Comparison of ENCODE assay signal across 7 cellular contexts in genomic region chr15:75204340-75205063, GRCh38. TPM values are rescaled to one million over a fixed set of nuclear protein-coding genes. Genes with fewer than 3 reads are reported as not detected.
A peak's percentile ranks its signal among the peaks of the same experiment; 100 is the strongest.
DNase-seq lines count a peak whose midpoint lies in the region; TF ChIP-seq lines count a peak whose summit lies in the region.

No MANE protein-coding gene starts in this region.

- peaks cover 82% of the 10 kb centered on the region for H3K79me2 ChIP-seq in OCI-LY7 (ENCODE audit: insufficient read depth, low read depth, low read length)

- no peaks in the 10 kb centered on the region for H3K9me2 ChIP-seq in OCI-LY7 (ENCODE audit: insufficient read depth, low read length)

- peak; percentile 93 for DNase-seq in GM13976 (ENCODE audit: low spot score)
- peak in 73 of 76 experiments; percentile 31 to 92 (median 82) for DNase-seq in HUDEP-2 (lab: John Stamatoyannopoulos, UW; ENCODE audit: unreplicated experiment in 76 of 76)
- DNase-seq in OCI-LY7 (ENCODE audit: low spot score): peak; percentile 90
- DNase-seq in activated T-cell treated with anti-CD3 and anti-CD28 coated beads for 24 hours (ENCODE audit: low read depth): peak; percentile 80
- peak; percentile 95 for DNase-seq in epithelial cell of esophagus (ENCODE audit: low read depth)
- DNase-seq in mucosa of gallbladder (ENCODE audit: low spot score): peak; percentile 90
- DNase-seq in stimulated activated CD8-positive, alpha-beta memory T cell treated with anti-CD3 and anti-CD28 coated beads, Interleukin-2, amount 100 ng/mL, for 48 hours (ENCODE audit: low read depth in 2 of 2): peak; percentile 81 to 84

- in situ Hi-C loops in GM13976 (cut with MboI; ENCODE audit: low sequenced_read_pairs, unreplicated experiment): loop anchor here (5.0 to 10.0 kb wide), 2 partner anchors 72 to 110 kb away; no protein-coding TSS in a partner anchor

- H4K20me1 ChIP-seq in OCI-LY7 (ENCODE audit: insufficient read depth, low read length): peaks cover 37% of the 10 kb centered on the region

- POLR2A ChIA-PET in OCI-LY7 (lab: Charles Lee): interaction anchor here (2.0 kb wide), 1 partner anchor 162 kb away, joined by 14 read pairs; no protein-coding TSS in a partner anchor

- peaks cover 59% of the 10 kb centered on the region for H3K36me3 ChIP-seq in OCI-LY7 (ENCODE audit: insufficient read depth, low read length)

- peak; percentile 93 for TF ChIP-seq CTCF in GM13976 (IDR thresholded peaks at IDR 0.05; ENCODE audit: borderline replicate concordance, control extremely low read depth, extremely low read depth, insufficient read depth, missing control alignments)
- TF ChIP-seq CTCF in OCI-LY7 (conservative IDR thresholded peaks at IDR 0.05; ENCODE audit: low read length): peak; percentile 88
- peak; percentile 98 for TF ChIP-seq CTCF in epithelial cell of esophagus (IDR thresholded peaks at IDR 0.05; ENCODE audit: insufficient read depth, low read depth, low read length, missing control alignments)

- intact Hi-C loops in OCI-LY7 (cut with micrococcal nuclease; ENCODE audit: unreplicated experiment): loop anchor here (1.0 to 5.0 kb wide), 4 partner anchors 175 to 422 kb away; partner anchors contain the start of genes CSK, RPP25 and SIN3A

- H3K4me2 ChIP-seq in OCI-LY7 (ENCODE audit: low read length): peak overlapping the region; percentile 95

- BruUV-seq in OCI-LY7 (replicated peaks; lab: Mats Ljungman, UMichigan): no TSS peak

- H3K9me3 ChIP-seq in OCI-LY7 (ENCODE audit: low read length): no peaks in the 10 kb centered on the region

- H3K4me3 ChIP-seq in OCI-LY7 (ENCODE audit: low read depth, low read length, poor library complexity, severe bottlenecking): peak overlapping the region; percentile 88
- peak overlapping the region; percentile 85 for H3K4me3 ChIP-seq in epithelial cell of esophagus (ENCODE audit: low read length)

- peaks cover 40% of the 10 kb centered on the region for H3K4me1 ChIP-seq in OCI-LY7 (ENCODE audit: insufficient read depth, low read length, poor library complexity, severe bottlenecking)

- CTCF ChIA-PET in OCI-LY7 (lab: Charles Lee; ENCODE audit: unreplicated experiment): interaction anchor here (1.2 to 1.3 kb wide), 2 partner anchors 161 to 173 kb away, joined by 3 to 5 read pairs; no protein-coding TSS in a partner anchor

- peak overlapping the region; percentile 76 for H3K27ac ChIP-seq in OCI-LY7 (ENCODE audit: low read depth, low read length, poor library complexity, severe bottlenecking)

- no peak overlapping the region for H2AFZ ChIP-seq in OCI-LY7 (ENCODE audit: low read length)

RNA-seq across cellular contexts. Expression of gene C15orf39, which starts 2.8 kb away (rescaled TPM):
- total RNA-seq in OCI-LY7 (2014; rRNA removed; shearing (Covaris generic)): 19.7 and 26.5 TPM in 2 replicates
- total RNA-seq in OCI-LY7 (2022) (39.6 and 50.2 TPM in 2 replicates), mucosa of gallbladder (27.0 TPM)

RNA-seq across cellular contexts. Expression of gene GOLGA6C, which starts 53.6 kb away (rescaled TPM):
- 0.10 and 0.28 TPM in 2 replicates for total RNA-seq in OCI-LY7 (2014; rRNA removed; shearing (Covaris generic))
- total RNA-seq in OCI-LY7 (2022) (not detected in 2 replicates), mucosa of gallbladder (not detected)

Comparison
In these comparisons a context has a peak if more than half of its experiments do, and no peak if none do; other contexts are left out.
1. Peak in every context shown above with its lines: DNase-seq, H3K4me3 ChIP-seq and H3K27ac ChIP-seq.